In the genomic region with DNA sequence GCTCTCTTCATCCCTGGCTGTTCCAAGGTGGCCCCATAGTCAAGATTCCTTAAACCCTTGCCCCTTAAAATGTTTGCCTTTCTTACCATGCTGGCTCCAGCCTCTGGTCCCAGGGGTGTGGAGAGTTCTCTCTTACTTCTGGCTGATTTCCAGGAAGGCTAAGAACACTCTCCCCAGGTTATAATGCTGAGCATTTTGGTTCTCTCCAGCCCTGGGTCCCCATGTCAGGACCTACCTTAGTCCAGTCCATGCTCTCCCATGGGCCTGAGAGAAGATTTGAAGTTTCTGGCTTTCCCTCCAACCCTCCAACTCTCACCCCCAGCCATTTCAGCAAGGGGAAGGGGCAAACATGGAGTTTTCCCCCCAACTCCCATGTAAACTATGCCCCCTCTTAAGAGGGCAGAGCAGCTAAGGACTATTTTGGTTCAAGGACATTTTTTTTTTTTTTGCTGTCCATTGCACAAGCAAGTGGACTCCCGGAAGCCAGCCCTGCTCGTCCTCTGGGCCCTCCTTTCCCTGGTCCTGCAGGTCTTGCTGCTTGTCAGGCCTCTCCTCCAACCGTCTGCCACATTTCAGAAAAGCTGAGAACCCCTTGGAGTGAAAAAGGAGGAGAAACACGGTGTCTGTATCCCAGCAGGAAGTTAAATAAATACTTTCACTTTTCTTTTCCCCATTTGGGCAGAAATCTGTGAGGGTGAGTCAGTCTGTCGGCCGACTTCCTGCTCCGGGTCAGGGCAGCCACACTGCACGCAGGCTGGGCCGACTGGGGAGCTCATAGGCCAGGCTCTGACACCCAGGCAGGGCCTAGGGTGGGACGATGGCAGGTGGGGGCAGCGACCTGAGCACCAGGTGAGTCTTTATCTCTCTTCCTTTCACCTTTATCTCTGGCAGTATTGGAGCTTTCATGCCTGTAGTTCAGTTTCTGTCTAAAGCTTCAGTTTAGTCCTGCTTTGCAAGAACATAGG, we compare ENCODE assay signal across 1 cellular context.
TF ChIP-seq lines count a peak whose summit lies in the region.

A gene (plus strand): TSS at position 741 of the 965 bp plus-strand sequence. CDS start 77 bp downstream, at position 818.

TF ChIP-seq in GM12878, 131 proteins besides CTCF, POLR2A, EP300 and RAD21 (continued from another document):
- TF ChIP-seq MEF2B (IDR thresholded peaks at IDR 0.05; ENCODE audit: partially characterized antibody, poor library complexity, severe bottlenecking) (no peak), EZH2 (IDR thresholded peaks at IDR 0.05; ENCODE audit: borderline replicate concordance, control insufficient read depth, low read depth, low read length) (no peak), NR2C1 (IDR thresholded peaks at IDR 0.05) (peak; percentile 95), ZNF217 (IDR thresholded peaks at IDR 0.05) (no peak), CBX5 (IDR thresholded peaks at IDR 0.05; ENCODE audit: low read depth) (0 out of 2 replicates have a peak, but pooled peaks have one; percentile 25), JUNB (IDR thresholded peaks at IDR 0.05) (peak; percentile 30; the same call in 1 of the 2 replicates), SMAD5 (IDR thresholded peaks at IDR 0.05; ENCODE audit: low read depth) (peak; percentile 68; the same call in 1 of the 2 replicates), DPF2 (IDR thresholded peaks at IDR 0.05) (no peak; the same call in 1 of the 2 replicates), LARP7 (IDR thresholded peaks at IDR 0.05) (no peak), MTA2 (IDR thresholded peaks at IDR 0.05; ENCODE audit: low read depth) (peak; percentile 14; the same call in 1 of the 2 replicates), ESRRA (IDR thresholded peaks at IDR 0.05; ENCODE audit: low read length) (no peak), JUND (IDR thresholded peaks at IDR 0.05; ENCODE audit: low read depth, low read length) (no peak), KAT2A (conservative IDR thresholded peaks at IDR 0.05; ENCODE audit: control insufficient read depth, low read depth, low read length) (no peak), BHLHE40 (IDR thresholded peaks at IDR 0.05; ENCODE audit: borderline replicate concordance in 1 of 2, low read depth in 2 of 2, low read length in 1 of 2) (peak; percentile 25 to 63; a peak in 1 of 4 replicates), RCOR1 (conservative IDR thresholded peaks at IDR 0.05; ENCODE audit: low read depth, low read length) (no peak), ASH2L (IDR thresholded peaks at IDR 0.05; ENCODE audit: borderline replicate concordance, low read depth) (peak; percentile 45; the same call in 1 of the 2 replicates), NFIC (IDR thresholded peaks at IDR 0.05; ENCODE audit: low read depth, low read length) (peak; percentile 63), POU2F2 (IDR thresholded peaks at IDR 0.05; ENCODE audit: borderline replicate concordance, low read depth, low read length) (no peak), NFYA (IDR thresholded peaks at IDR 0.05; ENCODE audit: borderline replicate concordance, low read depth, low read length) (no peak), CREB1 (IDR thresholded peaks at IDR 0.05; ENCODE audit: low read depth) (no peak), TAF1 (IDR thresholded peaks at IDR 0.05; ENCODE audit: borderline replicate concordance, low read depth, low read length) (peak; percentile 71; the same call in 1 of the 2 replicates), PAX5 (IDR thresholded peaks at IDR 0.05; ENCODE audit: borderline replicate concordance, low read depth, low read length) (no peak), WRNIP1 (IDR thresholded peaks at IDR 0.05; ENCODE audit: borderline replicate concordance, low read depth, low read length) (no peak), ZNF24 (IDR thresholded peaks at IDR 0.05) (no peak), ZNF622 (IDR thresholded peaks at IDR 0.05) (no peak), HDAC2 (IDR thresholded peaks at IDR 0.05) (no peak), CHD2 (IDR thresholded peaks at IDR 0.05; ENCODE audit: borderline replicate concordance, low read depth, low read length) (no peak), TBL1XR1 (IDR thresholded peaks at IDR 0.05; ENCODE audit: low read depth, low read length) (0 out of 2 replicates have a peak, but pooled peaks have one; percentile 19)
- TF ChIP-seq, protein P1, sequence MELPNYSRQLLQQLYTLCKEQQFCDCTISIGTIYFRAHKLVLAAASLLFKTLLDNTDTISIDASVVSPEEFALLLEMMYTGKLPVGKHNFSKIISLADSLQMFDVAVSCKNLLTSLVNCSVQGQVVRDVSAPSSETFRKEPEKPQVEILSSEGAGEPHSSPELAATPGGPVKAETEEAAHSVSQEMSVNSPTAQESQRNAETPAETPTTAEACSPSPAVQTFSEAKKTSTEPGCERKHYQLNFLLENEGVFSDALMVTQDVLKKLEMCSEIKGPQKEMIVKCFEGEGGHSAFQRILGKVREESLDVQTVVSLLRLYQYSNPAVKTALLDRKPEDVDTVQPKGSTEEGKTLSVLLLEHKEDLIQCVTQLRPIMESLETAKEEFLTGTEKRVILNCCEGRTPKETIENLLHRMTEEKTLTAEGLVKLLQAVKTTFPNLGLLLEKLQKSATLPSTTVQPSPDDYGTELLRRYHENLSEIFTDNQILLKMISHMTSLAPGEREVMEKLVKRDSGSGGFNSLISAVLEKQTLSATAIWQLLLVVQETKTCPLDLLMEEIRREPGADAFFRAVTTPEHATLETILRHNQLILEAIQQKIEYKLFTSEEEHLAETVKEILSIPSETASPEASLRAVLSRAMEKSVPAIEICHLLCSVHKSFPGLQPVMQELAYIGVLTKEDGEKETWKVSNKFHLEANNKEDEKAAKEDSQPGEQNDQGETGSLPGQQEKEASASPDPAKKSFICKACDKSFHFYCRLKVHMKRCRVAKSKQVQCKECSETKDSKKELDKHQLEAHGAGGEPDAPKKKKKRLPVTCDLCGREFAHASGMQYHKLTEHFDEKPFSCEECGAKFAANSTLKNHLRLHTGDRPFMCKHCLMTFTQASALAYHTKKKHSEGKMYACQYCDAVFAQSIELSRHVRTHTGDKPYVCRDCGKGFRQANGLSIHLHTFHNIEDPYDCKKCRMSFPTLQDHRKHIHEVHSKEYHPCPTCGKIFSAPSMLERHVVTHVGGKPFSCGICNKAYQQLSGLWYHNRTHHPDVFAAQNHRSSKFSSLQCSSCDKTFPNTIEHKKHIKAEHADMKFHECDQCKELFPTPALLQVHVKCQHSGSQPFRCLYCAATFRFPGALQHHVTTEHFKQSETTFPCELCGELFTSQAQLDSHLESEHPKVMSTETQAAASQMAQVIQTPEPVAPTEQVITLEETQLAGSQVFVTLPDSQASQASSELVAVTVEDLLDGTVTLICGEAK (IDR thresholded peaks at IDR 0.05; ENCODE audit: borderline replicate concordance), result peak; percentile 90
- TF ChIP-seq, protein P2, sequence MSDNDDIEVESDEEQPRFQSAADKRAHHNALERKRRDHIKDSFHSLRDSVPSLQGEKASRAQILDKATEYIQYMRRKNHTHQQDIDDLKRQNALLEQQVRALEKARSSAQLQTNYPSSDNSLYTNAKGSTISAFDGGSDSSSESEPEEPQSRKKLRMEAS (IDR thresholded peaks at IDR 0.05; ENCODE audit: low read depth, low read length), result peak; percentile 50; the same call in 1 of the 2 replicates
- TF ChIP-seq, protein P3, sequence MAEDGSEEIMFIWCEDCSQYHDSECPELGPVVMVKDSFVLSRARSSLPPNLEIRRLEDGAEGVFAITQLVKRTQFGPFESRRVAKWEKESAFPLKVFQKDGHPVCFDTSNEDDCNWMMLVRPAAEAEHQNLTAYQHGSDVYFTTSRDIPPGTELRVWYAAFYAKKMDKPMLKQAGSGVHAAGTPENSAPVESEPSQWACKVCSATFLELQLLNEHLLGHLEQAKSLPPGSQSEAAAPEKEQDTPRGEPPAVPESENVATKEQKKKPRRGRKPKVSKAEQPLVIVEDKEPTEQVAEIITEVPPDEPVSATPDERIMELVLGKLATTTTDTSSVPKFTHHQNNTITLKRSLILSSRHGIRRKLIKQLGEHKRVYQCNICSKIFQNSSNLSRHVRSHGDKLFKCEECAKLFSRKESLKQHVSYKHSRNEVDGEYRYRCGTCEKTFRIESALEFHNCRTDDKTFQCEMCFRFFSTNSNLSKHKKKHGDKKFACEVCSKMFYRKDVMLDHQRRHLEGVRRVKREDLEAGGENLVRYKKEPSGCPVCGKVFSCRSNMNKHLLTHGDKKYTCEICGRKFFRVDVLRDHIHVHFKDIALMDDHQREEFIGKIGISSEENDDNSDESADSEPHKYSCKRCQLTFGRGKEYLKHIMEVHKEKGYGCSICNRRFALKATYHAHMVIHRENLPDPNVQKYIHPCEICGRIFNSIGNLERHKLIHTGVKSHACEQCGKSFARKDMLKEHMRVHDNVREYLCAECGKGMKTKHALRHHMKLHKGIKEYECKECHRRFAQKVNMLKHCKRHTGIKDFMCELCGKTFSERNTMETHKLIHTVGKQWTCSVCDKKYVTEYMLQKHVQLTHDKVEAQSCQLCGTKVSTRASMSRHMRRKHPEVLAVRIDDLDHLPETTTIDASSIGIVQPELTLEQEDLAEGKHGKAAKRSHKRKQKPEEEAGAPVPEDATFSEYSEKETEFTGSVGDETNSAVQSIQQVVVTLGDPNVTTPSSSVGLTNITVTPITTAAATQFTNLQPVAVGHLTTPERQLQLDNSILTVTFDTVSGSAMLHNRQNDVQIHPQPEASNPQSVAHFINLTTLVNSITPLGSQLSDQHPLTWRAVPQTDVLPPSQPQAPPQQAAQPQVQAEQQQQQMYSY (CRISPR knock-in tag; IDR thresholded peaks at IDR 0.05), result no peak
- TF ChIP-seq, protein P4, sequence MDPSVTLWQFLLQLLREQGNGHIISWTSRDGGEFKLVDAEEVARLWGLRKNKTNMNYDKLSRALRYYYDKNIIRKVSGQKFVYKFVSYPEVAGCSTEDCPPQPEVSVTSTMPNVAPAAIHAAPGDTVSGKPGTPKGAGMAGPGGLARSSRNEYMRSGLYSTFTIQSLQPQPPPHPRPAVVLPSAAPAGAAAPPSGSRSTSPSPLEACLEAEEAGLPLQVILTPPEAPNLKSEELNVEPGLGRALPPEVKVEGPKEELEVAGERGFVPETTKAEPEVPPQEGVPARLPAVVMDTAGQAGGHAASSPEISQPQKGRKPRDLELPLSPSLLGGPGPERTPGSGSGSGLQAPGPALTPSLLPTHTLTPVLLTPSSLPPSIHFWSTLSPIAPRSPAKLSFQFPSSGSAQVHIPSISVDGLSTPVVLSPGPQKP (IDR thresholded peaks at IDR 0.05; ENCODE audit: low read depth, low read length), result peak; percentile 73
- TF ChIP-seq, protein P5, sequence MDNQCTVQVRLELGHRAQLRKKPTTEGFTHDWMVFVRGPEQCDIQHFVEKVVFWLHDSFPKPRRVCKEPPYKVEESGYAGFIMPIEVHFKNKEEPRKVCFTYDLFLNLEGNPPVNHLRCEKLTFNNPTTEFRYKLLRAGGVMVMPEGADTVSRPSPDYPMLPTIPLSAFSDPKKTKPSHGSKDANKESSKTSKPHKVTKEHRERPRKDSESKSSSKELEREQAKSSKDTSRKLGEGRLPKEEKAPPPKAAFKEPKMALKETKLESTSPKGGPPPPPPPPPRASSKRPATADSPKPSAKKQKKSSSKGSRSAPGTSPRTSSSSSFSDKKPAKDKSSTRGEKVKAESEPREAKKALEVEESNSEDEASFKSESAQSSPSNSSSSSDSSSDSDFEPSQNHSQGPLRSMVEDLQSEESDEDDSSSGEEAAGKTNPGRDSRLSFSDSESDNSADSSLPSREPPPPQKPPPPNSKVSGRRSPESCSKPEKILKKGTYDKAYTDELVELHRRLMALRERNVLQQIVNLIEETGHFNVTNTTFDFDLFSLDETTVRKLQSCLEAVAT (IDR thresholded peaks at IDR 0.05), result peak; percentile 56; the same call in 1 of the 2 replicates
- TF ChIP-seq, protein P6, sequence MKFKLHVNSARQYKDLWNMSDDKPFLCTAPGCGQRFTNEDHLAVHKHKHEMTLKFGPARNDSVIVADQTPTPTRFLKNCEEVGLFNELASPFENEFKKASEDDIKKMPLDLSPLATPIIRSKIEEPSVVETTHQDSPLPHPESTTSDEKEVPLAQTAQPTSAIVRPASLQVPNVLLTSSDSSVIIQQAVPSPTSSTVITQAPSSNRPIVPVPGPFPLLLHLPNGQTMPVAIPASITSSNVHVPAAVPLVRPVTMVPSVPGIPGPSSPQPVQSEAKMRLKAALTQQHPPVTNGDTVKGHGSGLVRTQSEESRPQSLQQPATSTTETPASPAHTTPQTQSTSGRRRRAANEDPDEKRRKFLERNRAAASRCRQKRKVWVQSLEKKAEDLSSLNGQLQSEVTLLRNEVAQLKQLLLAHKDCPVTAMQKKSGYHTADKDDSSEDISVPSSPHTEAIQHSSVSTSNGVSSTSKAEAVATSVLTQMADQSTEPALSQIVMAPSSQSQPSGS (IDR thresholded peaks at IDR 0.05; ENCODE audit: low read length), result peak; percentile 8; the same call in 1 of the 2 replicates
- TF ChIP-seq, protein P7, sequence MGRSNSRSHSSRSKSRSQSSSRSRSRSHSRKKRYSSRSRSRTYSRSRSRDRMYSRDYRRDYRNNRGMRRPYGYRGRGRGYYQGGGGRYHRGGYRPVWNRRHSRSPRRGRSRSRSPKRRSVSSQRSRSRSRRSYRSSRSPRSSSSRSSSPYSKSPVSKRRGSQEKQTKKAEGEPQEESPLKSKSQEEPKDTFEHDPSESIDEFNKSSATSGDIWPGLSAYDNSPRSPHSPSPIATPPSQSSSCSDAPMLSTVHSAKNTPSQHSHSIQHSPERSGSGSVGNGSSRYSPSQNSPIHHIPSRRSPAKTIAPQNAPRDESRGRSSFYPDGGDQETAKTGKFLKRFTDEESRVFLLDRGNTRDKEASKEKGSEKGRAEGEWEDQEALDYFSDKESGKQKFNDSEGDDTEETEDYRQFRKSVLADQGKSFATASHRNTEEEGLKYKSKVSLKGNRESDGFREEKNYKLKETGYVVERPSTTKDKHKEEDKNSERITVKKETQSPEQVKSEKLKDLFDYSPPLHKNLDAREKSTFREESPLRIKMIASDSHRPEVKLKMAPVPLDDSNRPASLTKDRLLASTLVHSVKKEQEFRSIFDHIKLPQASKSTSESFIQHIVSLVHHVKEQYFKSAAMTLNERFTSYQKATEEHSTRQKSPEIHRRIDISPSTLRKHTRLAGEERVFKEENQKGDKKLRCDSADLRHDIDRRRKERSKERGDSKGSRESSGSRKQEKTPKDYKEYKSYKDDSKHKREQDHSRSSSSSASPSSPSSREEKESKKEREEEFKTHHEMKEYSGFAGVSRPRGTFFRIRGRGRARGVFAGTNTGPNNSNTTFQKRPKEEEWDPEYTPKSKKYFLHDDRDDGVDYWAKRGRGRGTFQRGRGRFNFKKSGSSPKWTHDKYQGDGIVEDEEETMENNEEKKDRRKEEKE (IDR thresholded peaks at IDR 0.05), result no peak
- TF ChIP-seq, protein P8, sequence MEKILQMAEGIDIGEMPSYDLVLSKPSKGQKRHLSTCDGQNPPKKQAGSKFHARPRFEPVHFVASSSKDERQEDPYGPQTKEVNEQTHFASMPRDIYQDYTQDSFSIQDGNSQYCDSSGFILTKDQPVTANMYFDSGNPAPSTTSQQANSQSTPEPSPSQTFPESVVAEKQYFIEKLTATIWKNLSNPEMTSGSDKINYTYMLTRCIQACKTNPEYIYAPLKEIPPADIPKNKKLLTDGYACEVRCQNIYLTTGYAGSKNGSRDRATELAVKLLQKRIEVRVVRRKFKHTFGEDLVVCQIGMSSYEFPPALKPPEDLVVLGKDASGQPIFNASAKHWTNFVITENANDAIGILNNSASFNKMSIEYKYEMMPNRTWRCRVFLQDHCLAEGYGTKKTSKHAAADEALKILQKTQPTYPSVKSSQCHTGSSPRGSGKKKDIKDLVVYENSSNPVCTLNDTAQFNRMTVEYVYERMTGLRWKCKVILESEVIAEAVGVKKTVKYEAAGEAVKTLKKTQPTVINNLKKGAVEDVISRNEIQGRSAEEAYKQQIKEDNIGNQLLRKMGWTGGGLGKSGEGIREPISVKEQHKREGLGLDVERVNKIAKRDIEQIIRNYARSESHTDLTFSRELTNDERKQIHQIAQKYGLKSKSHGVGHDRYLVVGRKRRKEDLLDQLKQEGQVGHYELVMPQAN (conservative IDR thresholded peaks at IDR 0.05), result no peak
- TF ChIP-seq, protein P9, sequence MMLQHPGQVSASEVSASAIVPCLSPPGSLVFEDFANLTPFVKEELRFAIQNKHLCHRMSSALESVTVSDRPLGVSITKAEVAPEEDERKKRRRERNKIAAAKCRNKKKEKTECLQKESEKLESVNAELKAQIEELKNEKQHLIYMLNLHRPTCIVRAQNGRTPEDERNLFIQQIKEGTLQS (IDR thresholded peaks at IDR 0.05; ENCODE audit: borderline replicate concordance, extremely low read depth, low read depth, low read length), result no peak
